ENCODE assay signal across 25 cellular contexts in genomic region chr6:97812940-97813339, GRCh38.
"Had no signal": no experiment of that assay in that cellular context is flagged by ENCODE, and none has a peak within 500 bp of the region (broad histone marks: within the 10 kb centered on the region; RNA-seq: fewer than 3 reads in every experiment).

No MANE protein-coding gene starts in this region.

- H3K4me3 Mint-ChIP-seq: activated CD8-positive, alpha-beta T cell treated with anti-CD3 and anti-CD28 coated beads for 36 hours; activated naive CD8-positive, alpha-beta T cell treated with anti-CD3 and anti-CD28 coated beads, Interleukin-2, amount 10 ng/mL, durations not matched to agents 7 days and 5 days; activated T-cell treated with anti-CD3 and anti-CD28 coated beads, Interleukin-2, amount 50 U/mL, for 72 hours had no signal

- H3K4me1 ChIP-seq: adrenal gland, breast epithelium, SJCRH30 had no signal

- H3K4me3 ChIP-seq: adrenal gland, breast epithelium, SJCRH30 had no signal

- H3K4me2 ChIP-seq: SK-N-SH had no signal

- H3K27me3 ChIP-seq: adrenal gland, breast epithelium, SJCRH30 had no signal

- H3K9me3 Mint-ChIP-seq: activated naive CD8-positive, alpha-beta T cell treated with anti-CD3 and anti-CD28 coated beads, Interleukin-2, amount 10 ng/mL, durations not matched to agents 7 days and 5 days; activated T-helper 2 cell treated with anti-CD3 and anti-CD28 coated beads, Interferon-gamma antibody, Interleukin-2, Interleukin-4, amounts not matched to agents 10 μg/mL and 5 μg/mL and 100 μg/mL, durations not matched to agents 14 hours and 24 hours and 36 hours had no signal

- H3K27ac ChIP-seq: adrenal gland, breast epithelium, SJCRH30, VCaP had no signal

- DNase-seq: activated CD4-positive, alpha-beta T cell treated with anti-CD3 and anti-CD28 coated beads for 4 hours; activated CD8-positive, alpha-beta memory T cell treated with anti-CD3 and anti-CD28 coated beads, Interleukin-2, amount 50 U/mL, for 4 hours; activated CD8-positive, alpha-beta T cell treated with anti-CD3 and anti-CD28 coated beads for 36 hours; activated naive CD4-positive, alpha-beta T cell treated with anti-CD3 and anti-CD28 coated beads, Interleukin-2, amount 50 U/mL, for 16 hours; activated naive CD8-positive, alpha-beta T cell treated with anti-CD3 and anti-CD28 coated beads, Interleukin-2, amount 10 ng/mL, durations not matched to agents 7 days and 5 days; activated T-cell treated with anti-CD3 and anti-CD28 coated beads, Interleukin-2, amount 50 U/mL, for 72 hours; adrenal gland; caudate nucleus; NCI-H1092; NCI-H1436; NCI-H1694 treated with DMSO at 0.1 percent for 48 hours; NCI-H2029 treated with DMSO at 0.1 percent for 48 hours; NCI-H345; NCI-H510A; NCI-H526 treated with DMSO at 0.1 percent for 48 hours; OCI-M1; Right ventricle myocardium superior; RPMI8226; SJCRH30; SK-N-SH; T-helper 1 cell had no signal

- H3K9ac ChIP-seq: SK-N-SH had no signal

- H3K27ac Mint-ChIP-seq: activated CD8-positive, alpha-beta T cell treated with anti-CD3 and anti-CD28 coated beads for 36 hours; activated naive CD8-positive, alpha-beta T cell treated with anti-CD3 and anti-CD28 coated beads, Interleukin-2, amount 10 ng/mL, durations not matched to agents 7 days and 5 days; activated T-cell treated with anti-CD3 and anti-CD28 coated beads, Interleukin-2, amount 50 U/mL, for 72 hours; activated T-helper 2 cell treated with anti-CD3 and anti-CD28 coated beads, Interferon-gamma antibody, Interleukin-2, Interleukin-4, amounts not matched to agents 10 μg/mL and 5 μg/mL and 100 μg/mL, durations not matched to agents 14 hours and 24 hours and 36 hours had no signal

- H3K27me3 Mint-ChIP-seq: activated CD8-positive, alpha-beta T cell treated with anti-CD3 and anti-CD28 coated beads for 36 hours; activated naive CD8-positive, alpha-beta T cell treated with anti-CD3 and anti-CD28 coated beads, Interleukin-2, amount 10 ng/mL, durations not matched to agents 7 days and 5 days had no signal

- H3K36me3 ChIP-seq: adrenal gland, breast epithelium, SJCRH30 had no signal

- H3K36me3 Mint-ChIP-seq: activated naive CD8-positive, alpha-beta T cell treated with anti-CD3 and anti-CD28 coated beads, Interleukin-2, amount 10 ng/mL, durations not matched to agents 7 days and 5 days had no signal

- ATAC-seq: activated CD8-positive, alpha-beta T cell treated with anti-CD3 and anti-CD28 coated beads for 36 hours; activated T-cell treated with anti-CD3 and anti-CD28 coated beads, Interleukin-2, amount 50 U/mL, for 72 hours; Panc1 had no signal

- H3K4me1 Mint-ChIP-seq: activated naive CD8-positive, alpha-beta T cell treated with anti-CD3 and anti-CD28 coated beads, Interleukin-2, amount 10 ng/mL, durations not matched to agents 7 days and 5 days had no signal

- H3K9me3 ChIP-seq: adrenal gland, breast epithelium, SJCRH30, SK-N-SH had no signal
